28 cellular contexts compared by ENCODE assay signal in the genomic region with DNA sequence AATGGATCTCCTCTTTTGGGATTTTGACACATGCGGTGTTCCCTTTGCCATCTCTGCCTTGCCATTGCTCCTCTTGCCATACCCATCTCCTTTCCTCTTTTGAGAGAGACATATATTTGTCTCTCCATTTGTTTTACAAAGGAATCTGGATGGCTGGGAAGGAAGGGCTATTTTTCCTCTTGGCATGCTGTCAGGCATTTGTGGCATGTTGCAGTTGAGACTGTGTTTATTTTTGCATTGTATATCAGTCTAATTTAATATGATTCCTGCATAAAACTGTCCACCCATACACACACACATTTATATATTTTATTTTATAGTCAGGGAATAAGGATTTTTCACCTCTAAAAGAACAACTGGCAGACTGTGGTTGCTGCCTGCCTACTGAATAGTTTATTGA.
A peak's percentile ranks its signal among the peaks of the same experiment; 100 is the strongest.
DNase-seq lines count a peak whose midpoint lies in the region; ATAC-seq and TF ChIP-seq lines count a peak whose summit lies in the region.
"Had no signal": no experiment of that assay in that cellular context is flagged by ENCODE, and none has a peak within 500 bp of the region (broad histone marks: within the 10 kb centered on the region; RNA-seq: fewer than 3 reads in every experiment).

No MANE protein-coding gene starts in this region.

- POLR2A ChIA-PET in CD8-positive, alpha-beta memory T cell (lab: Charles Lee): no interaction called here

- intact Hi-C loops in Right ventricle myocardium superior (cut with DNase I): no loop called here
- intact Hi-C loops in left ventricle myocardium superior (cut with micrococcal nuclease): no loop called here

- no peak for DNase-seq in Right ventricle myocardium superior
- no peak for DNase-seq in left ventricle myocardium superior
- peak; percentile 7 for DNase-seq in astrocyte of the spinal cord (ENCODE audit: low read depth, low spot score)
- DNase-seq in fibroblast of villous mesenchyme (ENCODE audit: low read depth): peak; percentile 4
- DNase-seq in stimulated activated CD4-positive, alpha-beta T cell treated with anti-CD3 and anti-CD28 coated beads, Interleukin-4, amount 100 ng/mL, for 4 hours: no peak
- no peak for DNase-seq in CD8-positive, alpha-beta memory T cell
- DNase-seq: activated CD8-positive, alpha-beta T cell treated with anti-CD3 and anti-CD28 coated beads, Interleukin-2, amount 10 ng/mL, durations not matched to agents 7 days and 5 days; CD4-positive, CD25-positive, alpha-beta regulatory T cell; central memory CD4-positive, alpha-beta T cell; esophagus squamous epithelium; kidney glomerular epithelial cell; lower lobe of right lung; midbrain; naive thymus-derived CD8-positive, alpha-beta T cell; NCI-H146; NCI-H226; PC-9; SHP77; stimulated activated CD4-positive, alpha-beta T cell treated with anti-CD3 and anti-CD28 coated beads, Interleukin-15, amount 100 ng/mL, for 24 hours; T-helper 2 cell; transverse colon had no signal

- H3K27me3 Mint-ChIP-seq in CD8-positive, alpha-beta memory T cell: no peaks in the 10 kb centered on the region
- H3K27me3 Mint-ChIP-seq: activated naive CD4-positive, alpha-beta T cell treated with anti-CD3 and anti-CD28 coated beads, Interleukin-2, amount 50 U/mL, for 24 hours; activated T-helper 17 cell treated with anti-CD3 and anti-CD28 coated beads, Interleukin-2, amount 50 U/mL, for 72 hours; CD4-positive, CD25-positive, alpha-beta regulatory T cell; naive thymus-derived CD8-positive, alpha-beta T cell had no signal

- no peak for TF ChIP-seq CTCF in astrocyte of the spinal cord (IDR thresholded peaks at IDR 0.05; ENCODE audit: low read depth, low read length)
- TF ChIP-seq CTCF in fibroblast of villous mesenchyme (IDR thresholded peaks at IDR 0.05; ENCODE audit: insufficient read depth, low read depth, low read length): no peak

- H3K4me3 Mint-ChIP-seq in CD8-positive, alpha-beta memory T cell: no peak overlapping the region
- H3K4me3 Mint-ChIP-seq: activated CD8-positive, alpha-beta T cell treated with anti-CD3 and anti-CD28 coated beads, Interleukin-2, amount 10 ng/mL, durations not matched to agents 7 days and 5 days; activated naive CD4-positive, alpha-beta T cell treated with anti-CD3 and anti-CD28 coated beads, Interleukin-2, amount 50 U/mL, for 24 hours; activated T-helper 17 cell treated with anti-CD3 and anti-CD28 coated beads, Interleukin-2, amount 50 U/mL, for 72 hours; CD4-positive, CD25-positive, alpha-beta regulatory T cell; naive thymus-derived CD8-positive, alpha-beta T cell; stimulated activated effector memory CD8-positive, alpha-beta T cell treated with anti-CD3 and anti-CD28 coated beads, Interleukin-12 subunit alpha, Interleukin-12 subunit beta, amount 100 ng/mL, for 72 hours had no signal

- no peaks in the 10 kb centered on the region for H3K4me1 Mint-ChIP-seq in CD8-positive, alpha-beta memory T cell
- H3K4me1 Mint-ChIP-seq: activated naive CD4-positive, alpha-beta T cell treated with anti-CD3 and anti-CD28 coated beads, Interleukin-2, amount 50 U/mL, for 24 hours; activated T-helper 17 cell treated with anti-CD3 and anti-CD28 coated beads, Interleukin-2, amount 50 U/mL, for 72 hours; CD4-positive, CD25-positive, alpha-beta regulatory T cell; naive thymus-derived CD8-positive, alpha-beta T cell; stimulated activated effector memory CD8-positive, alpha-beta T cell treated with anti-CD3 and anti-CD28 coated beads, Interleukin-12 subunit alpha, Interleukin-12 subunit beta, amount 100 ng/mL, for 72 hours had no signal

- peaks cover 2 to 20% (median 4%) of the 10 kb centered on the region in 5 donors for H3K9me3 Mint-ChIP-seq in CD8-positive, alpha-beta memory T cell
- H3K9me3 Mint-ChIP-seq: activated naive CD4-positive, alpha-beta T cell treated with anti-CD3 and anti-CD28 coated beads, Interleukin-2, amount 50 U/mL, for 24 hours had no signal

- no peaks in the 10 kb centered on the region for H3K4me1 ChIP-seq in CD8-positive, alpha-beta memory T cell (ENCODE audit: insufficient read depth, low read length)
- H3K4me1 ChIP-seq: esophagus squamous epithelium, lower lobe of right lung, transverse colon had no signal

- H3K36me3 Mint-ChIP-seq in CD8-positive, alpha-beta memory T cell: no peaks in the 10 kb centered on the region
- H3K36me3 Mint-ChIP-seq: activated naive CD4-positive, alpha-beta T cell treated with anti-CD3 and anti-CD28 coated beads, Interleukin-2, amount 50 U/mL, for 24 hours; CD4-positive, CD25-positive, alpha-beta regulatory T cell; naive thymus-derived CD8-positive, alpha-beta T cell; stimulated activated effector memory CD8-positive, alpha-beta T cell treated with anti-CD3 and anti-CD28 coated beads, Interleukin-12 subunit alpha, Interleukin-12 subunit beta, amount 100 ng/mL, for 72 hours had no signal

- ATAC-seq in Right ventricle myocardium superior (ENCODE audit: poor library complexity) (peak; percentile 68), left ventricle myocardium superior (no peak), HG02840 (IDR thresholded peaks at IDR 0.05; ENCODE audit: low FRiP score, unreplicated experiment) (no peak), GM18517 (IDR thresholded peaks at IDR 0.05; ENCODE audit: unreplicated experiment) (no peak)
- ATAC-seq: activated CD8-positive, alpha-beta T cell treated with anti-CD3 and anti-CD28 coated beads, Interleukin-2, amount 10 ng/mL, durations not matched to agents 7 days and 5 days; activated T-helper 17 cell treated with anti-CD3 and anti-CD28 coated beads, Interleukin-2, amount 50 U/mL, for 72 hours; lower lobe of right lung; naive thymus-derived CD8-positive, alpha-beta T cell; stimulated activated effector memory CD8-positive, alpha-beta T cell treated with anti-CD3 and anti-CD28 coated beads, Interleukin-12 subunit alpha, Interleukin-12 subunit beta, amount 100 ng/mL, for 72 hours had no signal

- CTCF ChIA-PET in CD8-positive, alpha-beta memory T cell (lab: Charles Lee): no interaction called here

- in situ Hi-C loops in astrocyte of the spinal cord (cut with HindIII; ENCODE audit: low sequenced_read_pairs): no loop called here

- H3K4me3 ChIP-seq in astrocyte of the spinal cord (ENCODE audit: low read depth, low read length): no peak overlapping the region
- H3K4me3 ChIP-seq in fibroblast of villous mesenchyme (ENCODE audit: low read depth, low read length): no peak overlapping the region
- H3K4me3 ChIP-seq in CD8-positive, alpha-beta memory T cell (ENCODE audit: low read length): no peak overlapping the region
- H3K4me3 ChIP-seq: esophagus squamous epithelium, hepatocyte, lower lobe of right lung, PC-9, transverse colon had no signal

- H3K27ac ChIP-seq in CD8-positive, alpha-beta memory T cell (ENCODE audit: low read depth, low read length): no peak overlapping the region
- H3K27ac ChIP-seq: 22Rv1, esophagus squamous epithelium, hepatocyte, lower lobe of right lung, PC-9, transverse colon had no signal

- no peak overlapping the region for H3K27ac Mint-ChIP-seq in CD8-positive, alpha-beta memory T cell
- H3K27ac Mint-ChIP-seq: activated CD8-positive, alpha-beta T cell treated with anti-CD3 and anti-CD28 coated beads, Interleukin-2, amount 10 ng/mL, durations not matched to agents 7 days and 5 days; activated naive CD4-positive, alpha-beta T cell treated with anti-CD3 and anti-CD28 coated beads, Interleukin-2, amount 50 U/mL, for 24 hours; activated T-helper 17 cell treated with anti-CD3 and anti-CD28 coated beads, Interleukin-2, amount 50 U/mL, for 72 hours; CD4-positive, CD25-positive, alpha-beta regulatory T cell; naive thymus-derived CD8-positive, alpha-beta T cell; stimulated activated effector memory CD8-positive, alpha-beta T cell treated with anti-CD3 and anti-CD28 coated beads, Interleukin-12 subunit alpha, Interleukin-12 subunit beta, amount 100 ng/mL, for 72 hours had no signal

- no peaks in the 10 kb centered on the region for H3K27me3 ChIP-seq in CD8-positive, alpha-beta memory T cell (ENCODE audit: insufficient read depth, low read length, poor library complexity, severe bottlenecking)
- H3K27me3 ChIP-seq: esophagus squamous epithelium, hepatocyte, transverse colon had no signal

- no peaks in the 10 kb centered on the region for H3K9me3 ChIP-seq in CD8-positive, alpha-beta memory T cell (ENCODE audit: low read length)
- H3K9me3 ChIP-seq: esophagus squamous epithelium, lower lobe of right lung, transverse colon had no signal

- H3K36me3 ChIP-seq in CD8-positive, alpha-beta memory T cell (ENCODE audit: insufficient read depth, low read length): no peaks in the 10 kb centered on the region
- H3K36me3 ChIP-seq: esophagus squamous epithelium, lower lobe of right lung, transverse colon had no signal

Comparison
In these comparisons a context has a peak if more than half of its experiments do, and no peak if none do; other contexts are left out.
1. DNase-seq: peak in astrocyte of the spinal cord (single experiment) and fibroblast of villous mesenchyme (single experiment); none in Right ventricle myocardium superior (single experiment), left ventricle myocardium superior (single experiment), stimulated activated CD4-positive, alpha-beta T cell treated with anti-CD3 and anti-CD28 coated beads, Interleukin-4, amount 100 ng/mL, for 4 hours (0 of 2) and CD8-positive, alpha-beta memory T cell (0 of 5).